In the genomic region with DNA sequence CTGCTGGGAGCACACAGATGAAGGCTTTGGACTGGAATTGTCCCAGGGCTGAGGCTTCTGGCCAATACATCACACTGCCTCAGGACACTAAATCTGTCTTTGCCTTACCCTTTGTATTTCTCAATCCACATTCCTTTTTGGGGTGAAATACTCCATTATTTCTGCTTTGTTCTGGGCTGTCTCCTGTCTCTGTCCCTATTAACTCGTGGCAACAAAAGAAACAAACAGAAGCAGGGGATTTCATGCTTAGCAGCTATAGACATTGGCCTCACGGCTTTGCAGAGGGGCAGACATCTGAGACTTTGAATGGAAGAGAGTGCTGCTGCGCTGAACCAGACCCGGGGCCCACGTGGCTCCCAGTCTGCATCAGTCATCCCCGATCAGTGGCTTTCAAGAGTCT, we compare ENCODE assay signal across 20 cellular contexts.
DNase-seq lines count a peak whose midpoint lies in the region; ATAC-seq and TF ChIP-seq lines count a peak whose summit lies in the region.
"Had no signal": no experiment of that assay in that cellular context is flagged by ENCODE, and none has a peak within 500 bp of the region (broad histone marks: within the 10 kb centered on the region; RNA-seq: fewer than 3 reads in every experiment).

No MANE protein-coding gene starts in this region.

- peaks cover 1 to 6% of the 10 kb centered on the region in 2 donors for H3K9me3 Mint-ChIP-seq in activated T-cell treated with anti-CD3 and anti-CD28 coated beads, Interleukin-2, amount 50 U/mL, for 72 hours
- H3K9me3 Mint-ChIP-seq: dendritic cell treated with granulocyte-macrophage colony-stimulating factor and Interleukin-4, amounts not matched to agents 40 ng/mL and 50 ng/mL, for 4 days had no signal

- H2AK5ac ChIP-seq in mesendoderm (ENCODE audit: low read length): no peak overlapping the region

- no peak overlapping the region for H3K27ac Mint-ChIP-seq in activated T-cell treated with anti-CD3 and anti-CD28 coated beads, Interleukin-2, amount 50 U/mL, for 72 hours
- H3K27ac Mint-ChIP-seq: dendritic cell treated with granulocyte-macrophage colony-stimulating factor and Interleukin-4, amounts not matched to agents 40 ng/mL and 50 ng/mL, for 4 days; naive thymus-derived CD4-positive, alpha-beta T cell had no signal

- H3K9me3 ChIP-seq in HUES6 (ENCODE audit: control insufficient read depth, insufficient read depth, low read depth, low read length) (no peaks in the 10 kb centered on the region; the same call in 1 of the 2 replicates), ectodermal cell (ENCODE audit: control insufficient read depth, low read length) (no peaks in the 10 kb centered on the region), stomach (no peaks in the 10 kb centered on the region), MM.1S (replicated peaks; ENCODE audit: insufficient read depth, low read length) (no peaks in the 10 kb centered on the region)

- H2BK5ac ChIP-seq in mesendoderm (ENCODE audit: low read length): no peak overlapping the region

- H3F3A ChIP-seq in MM.1S (ENCODE audit: insufficient read depth, low read length): no peaks in the 10 kb centered on the region

- no peaks in the 10 kb centered on the region for H3K4me1 Mint-ChIP-seq in activated T-cell treated with anti-CD3 and anti-CD28 coated beads, Interleukin-2, amount 50 U/mL, for 72 hours (ENCODE audit: low read depth)

- DNase-seq in AG08395 (ENCODE audit: low spot score): peak; percentile 70
- peak; percentile 75 for DNase-seq in mesendoderm
- no peak for DNase-seq in activated T-cell treated with anti-CD3 and anti-CD28 coated beads, Interleukin-2, amount 50 U/mL, for 72 hours
- no peak for DNase-seq in stomach
- no peak for DNase-seq in NCI-H82 treated with DMSO at 0.1 percent for 48 hours (lab: John Stamatoyannopoulos, UW; ENCODE audit: unreplicated experiment)
- no peak for DNase-seq in MM.1S
- DNase-seq: activated naive CD4-positive, alpha-beta T cell treated with Interleukin-2 at 50 U/mL for 16 hours; activated T-cell treated with anti-CD3 and anti-CD28 coated beads for 4 hours; GF-D8; head of caudate nucleus; MV-4-11; naive thymus-derived CD4-positive, alpha-beta T cell; NCI-H1930; NCI-H446; SW 1271 had no signal

- H3K56ac ChIP-seq in mesendoderm (ENCODE audit: low read length): no peak overlapping the region

- no peaks in the 10 kb centered on the region for H3K9me2 ChIP-seq in MM.1S (replicated peaks; ENCODE audit: insufficient read depth, low read length)

- no peak overlapping the region for H3K4ac ChIP-seq in mesendoderm (ENCODE audit: low read depth, low read length)

- H4K20me1 ChIP-seq in MM.1S (ENCODE audit: insufficient read depth, low read length): no peaks in the 10 kb centered on the region

- no peak overlapping the region for H2AFZ ChIP-seq in MM.1S (ENCODE audit: low read length)

- intact Hi-C loops in stomach (cut with DNase I; ENCODE audit: low total_unique reads): no loop called here

- no peaks in the 10 kb centered on the region for H3K79me1 ChIP-seq in mesendoderm (ENCODE audit: low read length)

- H3K4me2 ChIP-seq in mesendoderm (ENCODE audit: low read length) (no peak overlapping the region), MM.1S (ENCODE audit: low read depth, low read length) (no peak overlapping the region)
- H3K4me2 ChIP-seq: BLaER1 treated with 17β-estradiol and CSF1 and Interleukin-3, amounts not matched to agents 10 nM and 100 nM had no signal

- H3K36me3 ChIP-seq in HUES6 (ENCODE audit: control insufficient read depth, insufficient read depth, low read length): no peaks in the 10 kb centered on the region
- H3K36me3 ChIP-seq in ectodermal cell (ENCODE audit: control insufficient read depth, insufficient read depth, low read length): no peaks in the 10 kb centered on the region
- no peaks in the 10 kb centered on the region for H3K36me3 ChIP-seq in mesendoderm (ENCODE audit: control insufficient read depth, insufficient read depth, low read length)
- H3K36me3 ChIP-seq in stomach: no peaks in the 10 kb centered on the region
- no peaks in the 10 kb centered on the region for H3K36me3 ChIP-seq in MM.1S (replicated peaks; ENCODE audit: insufficient read depth, low read length)

- H3K18ac ChIP-seq in mesendoderm (ENCODE audit: low read length): peak overlapping the region; percentile 45

- peaks cover 16% of the 10 kb centered on the region for H3K4me1 ChIP-seq in HUES6 (ENCODE audit: control insufficient read depth, insufficient read depth, low read length)
- peaks cover 22% of the 10 kb centered on the region for H3K4me1 ChIP-seq in ectodermal cell (ENCODE audit: control insufficient read depth, insufficient read depth, low read length)
- H3K4me1 ChIP-seq in mesendoderm (ENCODE audit: control insufficient read depth, low read depth, low read length): no peaks in the 10 kb centered on the region
- H3K4me1 ChIP-seq in stomach: peaks cover 0 to 36% (median 23%) of the 10 kb centered on the region in 4 donors
- no peaks in the 10 kb centered on the region for H3K4me1 ChIP-seq in MM.1S (ENCODE audit: low read length)
- H3K4me1 ChIP-seq: BLaER1 treated with 17β-estradiol and CSF1 and Interleukin-3, amounts not matched to agents 10 nM and 100 nM had no signal

- H3K27me3 Mint-ChIP-seq in activated T-cell treated with anti-CD3 and anti-CD28 coated beads, Interleukin-2, amount 50 U/mL, for 72 hours (ENCODE audit: low read depth): no peaks in the 10 kb centered on the region
- H3K27me3 Mint-ChIP-seq: dendritic cell treated with granulocyte-macrophage colony-stimulating factor and Interleukin-4, amounts not matched to agents 40 ng/mL and 50 ng/mL, for 4 days; naive thymus-derived CD4-positive, alpha-beta T cell had no signal

- H3K4me3 Mint-ChIP-seq in activated T-cell treated with anti-CD3 and anti-CD28 coated beads, Interleukin-2, amount 50 U/mL, for 72 hours: no peak overlapping the region
- H3K4me3 Mint-ChIP-seq: dendritic cell treated with granulocyte-macrophage colony-stimulating factor and Interleukin-4, amounts not matched to agents 40 ng/mL and 50 ng/mL, for 4 days; naive thymus-derived CD4-positive, alpha-beta T cell had no signal

- no peak for ATAC-seq in activated T-cell treated with anti-CD3 and anti-CD28 coated beads, Interleukin-2, amount 50 U/mL, for 72 hours (replicated peaks in 1 of 2)
- ATAC-seq: naive thymus-derived CD4-positive, alpha-beta T cell had no signal

- H3K27me3 ChIP-seq in HUES6 (ENCODE audit: control insufficient read depth, insufficient read depth, low read length) (no peaks in the 10 kb centered on the region), ectodermal cell (ENCODE audit: control insufficient read depth, insufficient read depth, low read length, poor library complexity, severe bottlenecking) (no peaks in the 10 kb centered on the region), mesendoderm (ENCODE audit: insufficient read depth, low read length, poor library complexity) (no peaks in the 10 kb centered on the region), stomach (no peaks in the 10 kb centered on the region), MM.1S (replicated peaks; ENCODE audit: insufficient read depth, low read length) (no peaks in the 10 kb centered on the region)
- H3K27me3 ChIP-seq: BLaER1 treated with 17β-estradiol and CSF1 and Interleukin-3, amounts not matched to agents 10 nM and 100 nM had no signal

- no peak overlapping the region for H2BK15ac ChIP-seq in mesendoderm (replicated peaks; ENCODE audit: low read depth)

- no peak for TF ChIP-seq POLR2A in stomach (IDR thresholded peaks at IDR 0.05)

- 5 to 12% methylated on average over 6 of the region's 6 CpGs for WGBS in ectodermal cell, 2 experiments
- WGBS in mesendoderm (ENCODE audit: extremely low coverage, insufficient coverage, low lambda C conversion rate): no CpG with 5 or more reads among the region's 6 CpGs
- 78 to 84% (median 81%) methylated on average over 6 of the region's 6 CpGs for WGBS in stomach, 5 donors

- no peak for TF ChIP-seq EP300 in stomach (IDR thresholded peaks at IDR 0.05)

- H4K5ac ChIP-seq in mesendoderm (ENCODE audit: low read length): no peak overlapping the region

- H2BK120ac ChIP-seq in mesendoderm (ENCODE audit: low read depth, low read length): no peak overlapping the region

- no peak overlapping the region for H3K4me3 ChIP-seq in HUES6 (ENCODE audit: low read depth, low read length)
- no peak overlapping the region for H3K4me3 ChIP-seq in ectodermal cell (ENCODE audit: insufficient read depth, low read depth, low read length)
- H3K4me3 ChIP-seq in mesendoderm (ENCODE audit: low read length): no peak overlapping the region
- H3K4me3 ChIP-seq in stomach: no peak overlapping the region
- no peak overlapping the region for H3K4me3 ChIP-seq in MM.1S (ENCODE audit: low read length)
- H3K4me3 ChIP-seq: BLaER1 treated with 17β-estradiol and CSF1 and Interleukin-3, amounts not matched to agents 10 nM and 100 nM had no signal

- TF ChIP-seq CTCF in stomach (IDR thresholded peaks at IDR 0.05) (no peak), MM.1S (IDR thresholded peaks at IDR 0.05; ENCODE audit: low read length) (no peak)

- H3K36me3 Mint-ChIP-seq in activated T-cell treated with anti-CD3 and anti-CD28 coated beads, Interleukin-2, amount 50 U/mL, for 72 hours (ENCODE audit: insufficient read depth in 2 of 2): peaks cover 2 to 5% of the 10 kb centered on the region in 2 donors

- H3K27ac ChIP-seq in HUES6 (ENCODE audit: low read depth, low read length): peak overlapping the region; percentile 3; the same call in 1 of the 2 replicates
- H3K27ac ChIP-seq in ectodermal cell (ENCODE audit: insufficient read depth, low read depth, low read length, poor library complexity, severe bottlenecking): peak overlapping the region; percentile 56
- no peak overlapping the region for H3K27ac ChIP-seq in mesendoderm (ENCODE audit: low read depth, low read length)
- H3K27ac ChIP-seq in stomach: no peak overlapping the region
- no peak overlapping the region for H3K27ac ChIP-seq in MM.1S (ENCODE audit: low read length)
- H3K27ac ChIP-seq: 22Rv1; BLaER1 treated with 17β-estradiol and CSF1 and Interleukin-3, amounts not matched to agents 10 nM and 100 nM had no signal

- H3K79me2 ChIP-seq in mesendoderm (ENCODE audit: control insufficient read depth, insufficient read depth, low read length): no peaks in the 10 kb centered on the region
- no peaks in the 10 kb centered on the region for H3K79me2 ChIP-seq in MM.1S (ENCODE audit: low read length)

- H3K9ac ChIP-seq in HUES6 (ENCODE audit: low read length): no peak overlapping the region
- H3K9ac ChIP-seq in mesendoderm (ENCODE audit: low read length): no peak overlapping the region
- H3K9ac ChIP-seq in MM.1S (ENCODE audit: low read length): no peak overlapping the region
- H3K9ac ChIP-seq: BLaER1 treated with 17β-estradiol and CSF1 and Interleukin-3, amounts not matched to agents 10 nM and 100 nM had no signal

- H4K8ac ChIP-seq in mesendoderm (ENCODE audit: low read depth, low read length): no peak overlapping the region

- H3K23ac ChIP-seq in mesendoderm (ENCODE audit: low read length): no peak overlapping the region

Comparison
In these comparisons a context has a peak if more than half of its experiments do, and no peak if none do; other contexts are left out.
1. DNase-seq: peak in AG08395 (single experiment) and mesendoderm (single experiment); none in activated T-cell treated with anti-CD3 and anti-CD28 coated beads, Interleukin-2, amount 50 U/mL, for 72 hours (0 of 2), stomach (single experiment), NCI-H82 treated with DMSO at 0.1 percent for 48 hours (single experiment) and MM.1S (single experiment).
2. H3K27ac ChIP-seq: peak in HUES6 (single experiment) and ectodermal cell (single experiment); none in mesendoderm (single experiment), stomach (0 of 5) and MM.1S (single experiment).